Comparison of ENCODE assay signal across 12 cellular contexts in the genomic region with DNA sequence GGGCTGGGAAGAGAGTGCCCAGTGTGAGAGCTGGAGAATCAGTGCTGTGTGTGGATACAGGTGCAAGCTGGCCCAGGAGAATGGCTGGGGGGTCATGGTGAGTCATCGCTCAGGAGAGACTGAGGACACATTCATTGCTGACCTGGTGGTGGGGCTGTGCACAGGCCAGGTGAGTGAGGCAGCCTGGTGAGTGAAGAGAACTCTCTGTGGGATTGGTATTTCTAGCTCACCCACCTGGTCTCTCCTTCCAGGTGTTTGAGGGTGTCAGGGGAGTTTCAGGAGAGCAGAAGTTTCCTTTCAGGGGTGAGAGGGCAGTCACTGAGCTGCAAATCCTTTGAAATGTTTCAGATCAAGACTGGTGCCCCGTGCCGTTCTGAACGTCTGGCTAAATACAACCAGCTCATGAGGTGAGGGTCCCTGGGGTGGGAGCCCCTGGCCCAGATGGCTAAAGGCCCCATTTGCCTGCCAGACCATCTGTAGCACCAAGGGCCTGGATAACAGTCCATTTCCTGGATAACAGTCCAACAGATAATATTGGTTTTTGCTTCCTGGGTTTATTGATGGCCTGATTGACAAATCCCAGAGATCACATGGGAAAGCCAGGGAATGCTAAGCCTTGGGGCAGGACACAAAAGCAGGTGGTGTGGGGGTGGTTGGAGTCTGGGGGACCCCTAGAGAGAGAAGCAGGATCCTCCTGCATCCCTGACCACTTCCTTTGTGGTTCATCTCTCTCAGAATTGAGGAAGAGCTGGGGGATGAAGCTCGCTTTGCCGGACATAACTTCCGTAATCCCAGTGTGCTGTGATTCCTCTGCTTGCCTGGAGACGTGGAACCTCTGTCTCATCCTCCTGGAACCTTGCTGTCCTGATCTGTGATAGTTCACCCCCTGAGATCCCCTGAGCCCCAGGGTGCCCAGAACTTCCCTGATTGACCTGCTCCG. TPM values are rescaled to one million over a fixed set of nuclear protein-coding genes. Genes with fewer than 3 reads are reported as not detected.
A peak's percentile ranks its signal among the peaks of the same experiment; 100 is the strongest.
DNase-seq lines count a peak whose midpoint lies in the region; ATAC-seq and TF ChIP-seq lines count a peak whose summit lies in the region.
"Had no signal": no experiment of that assay in that cellular context is flagged by ENCODE, and none has a peak within 500 bp of the region (broad histone marks: within the 10 kb centered on the region; RNA-seq: fewer than 3 reads in every experiment).

No MANE protein-coding gene starts in this region.

- peaks cover 2% of the 10 kb centered on the region for H3K27me3 Mint-ChIP-seq in nephron progenitor cell (ENCODE audit: low read depth, poor library complexity)
- H3K27me3 Mint-ChIP-seq in osteocyte (ENCODE audit: unreplicated experiment), result no peaks in the 10 kb centered on the region

- TF ChIP-seq CTCF in nephron progenitor cell (IDR thresholded peaks at IDR 0.05) (no peak), osteocyte (IDR thresholded peaks at IDR 0.05) (no peak)

- H3K9me3 Mint-ChIP-seq in nephron progenitor cell, result no peaks in the 10 kb centered on the region
- H3K9me3 Mint-ChIP-seq in osteocyte (ENCODE audit: unreplicated experiment), result no peaks in the 10 kb centered on the region
- H3K9me3 Mint-ChIP-seq: activated naive CD4-positive, alpha-beta T cell treated with anti-CD3 and anti-CD28 coated beads for 36 hours had no signal

- peak overlapping the region; percentile 59 for H3K27ac Mint-ChIP-seq in nephron progenitor cell
- H3K27ac Mint-ChIP-seq in osteocyte (ENCODE audit: unreplicated experiment), result no peak overlapping the region
- H3K27ac Mint-ChIP-seq: activated naive CD4-positive, alpha-beta T cell treated with anti-CD3 and anti-CD28 coated beads for 36 hours had no signal

- H3K4me1 Mint-ChIP-seq in nephron progenitor cell (peaks cover 75% of the 10 kb centered on the region), osteocyte (ENCODE audit: unreplicated experiment) (peaks cover 35% of the 10 kb centered on the region)

- DNase-seq in CD1c-positive myeloid dendritic cell (ENCODE audit: extremely low spot score), result peak; percentile 74
- DNase-seq in GM19238 (ENCODE audit: insufficient read length, low spot score), result peak; percentile 42
- peak; percentile 75 for DNase-seq in RPMI8226
- no peak for DNase-seq in nephron progenitor cell
- DNase-seq in osteocyte (ENCODE audit: extremely low spot score, unreplicated experiment), result no peak
- DNase-seq: activated CD4-positive, alpha-beta T cell treated with anti-CD3 and anti-CD28 coated beads for 48 hours; activated naive CD4-positive, alpha-beta T cell treated with anti-CD3 and anti-CD28 coated beads for 36 hours; NCI-H345 had no signal

- H3K4me3 Mint-ChIP-seq in nephron progenitor cell (no peak overlapping the region), osteocyte (ENCODE audit: unreplicated experiment) (no peak overlapping the region)
- H3K4me3 Mint-ChIP-seq: activated naive CD4-positive, alpha-beta T cell treated with anti-CD3 and anti-CD28 coated beads for 36 hours had no signal

- H3K36me3 Mint-ChIP-seq in nephron progenitor cell (ENCODE audit: low read depth) (peaks cover 21% of the 10 kb centered on the region), osteocyte (ENCODE audit: unreplicated experiment) (peaks cover 3% of the 10 kb centered on the region)

- ATAC-seq in HG03520 (IDR thresholded peaks at IDR 0.05; ENCODE audit: unreplicated experiment) (no peak), HG02973 (IDR thresholded peaks at IDR 0.05; ENCODE audit: unreplicated experiment) (no peak), GM21390 (IDR thresholded peaks at IDR 0.05; ENCODE audit: unreplicated experiment) (no peak)

RNA-seq across cellular contexts. Expression of a gene that starts 5.5 kb away (rescaled TPM):
- total RNA-seq in osteocyte, result 117 and 123 TPM in 2 replicates

RNA-seq across cellular contexts. Expression of a gene that starts 7.9 kb away (rescaled TPM):
- 21.5 and 24.1 TPM in 2 replicates for total RNA-seq in osteocyte

RNA-seq across cellular contexts. Expression of a gene that starts 17.6 kb away (rescaled TPM):
- total RNA-seq in osteocyte, result 9.0 and 11.3 TPM in 2 replicates

RNA-seq across cellular contexts. Expression of a gene that starts 21.4 kb away (rescaled TPM):
- total RNA-seq in osteocyte, result not detected in 2 replicates
- total RNA-seq: activated naive CD4-positive, alpha-beta T cell treated with anti-CD3 and anti-CD28 coated beads for 36 hours; smooth muscle cell had no signal

RNA-seq across cellular contexts. Expression of a gene that starts 21.6 kb away (rescaled TPM):
- total RNA-seq in osteocyte, result 287 and 309 TPM in 2 replicates

Comparison
In these comparisons a context has a peak if more than half of its experiments do, and no peak if none do; other contexts are left out.
1. DNase-seq: peak in CD1c-positive myeloid dendritic cell (single experiment), GM19238 (single experiment) and RPMI8226 (single experiment); none in nephron progenitor cell (single experiment) and osteocyte (single experiment).